In genomic region chr6:41818271-41819054, GRCh38 we compare ENCODE assay signal across 21 cellular contexts. TPM values are rescaled to one million over a fixed set of nuclear protein-coding genes. Genes with fewer than 3 reads are reported as not detected.
A peak's percentile ranks its signal among the peaks of the same experiment; 100 is the strongest.
DNase-seq lines count a peak whose midpoint lies in the region; ATAC-seq and TF ChIP-seq lines count a peak whose summit lies in the region.
"Had no signal": no experiment of that assay in that cellular context is flagged by ENCODE, and none has a peak within 500 bp of the region (broad histone marks: within the 10 kb centered on the region; RNA-seq: fewer than 3 reads in every experiment).

No MANE protein-coding gene starts in this region.

- no peaks in the 10 kb centered on the region for H3K79me1 ChIP-seq in IMR-90 (ENCODE audit: low read depth in 1 of 2, low read length in 2 of 2)

- TF ChIP-seq RAD21 in IMR-90 (IDR thresholded peaks at IDR 0.05; ENCODE audit: low read length), result no peak

- no peak for TF ChIP-seq CTCF in IMR-90 (conservative IDR thresholded peaks at IDR 0.05; ENCODE audit: low read depth, low read length)

- H2BK15ac ChIP-seq in IMR-90 (ENCODE audit: low read depth, low read length), result no peak overlapping the region

- intact Hi-C loops in IMR-90 (cut with micrococcal nuclease), result no loop called here

- H3K9me1 ChIP-seq in IMR-90 (ENCODE audit: insufficient read depth, low read length), result no peaks in the 10 kb centered on the region

- H3K4me2 ChIP-seq in IMR-90 (ENCODE audit: low read depth, low read length), result no peak overlapping the region
- H3K4me2 ChIP-seq: KMS-11 had no signal

- H3K56ac ChIP-seq in IMR-90 (ENCODE audit: extremely low read depth, insufficient read depth, low read length), result no peak overlapping the region

- WGBS in IMR-90 (ENCODE audit: extremely low coverage in 2 of 2, insufficient read length in 1 of 2), 2 experiments, result no CpG with 5 or more reads among the region's 4 CpGs

- no peak overlapping the region for H4K8ac ChIP-seq in IMR-90 (ENCODE audit: low read depth in 2 of 2, low read length in 2 of 2)

- no peak overlapping the region for H2BK120ac ChIP-seq in IMR-90 (ENCODE audit: low read depth, low read length)

- no peaks in the 10 kb centered on the region for H3K36me3 ChIP-seq in IMR-90 (ENCODE audit: control insufficient read depth, insufficient read depth, low read length)
- H3K36me3 ChIP-seq: sigmoid colon had no signal

- no peak overlapping the region for H4K91ac ChIP-seq in IMR-90 (ENCODE audit: insufficient read depth, low read depth, low read length)

- CTCF ChIA-PET in IMR-90 (lab: Yijun Ruan, JAX), result no interaction called here

- H3K14ac ChIP-seq in IMR-90 (replicated peaks; ENCODE audit: low read depth, low read length), result no peak overlapping the region

- no peak overlapping the region for H3K9ac ChIP-seq in IMR-90 (ENCODE audit: low read depth, low read length)
- H3K9ac ChIP-seq: KMS-11 had no signal

- ATAC-seq in IMR-90 (ENCODE audit: low read depth), result no peak
- no peak for ATAC-seq in GM21423 (IDR thresholded peaks at IDR 0.05; ENCODE audit: unreplicated experiment)
- ATAC-seq in HG03159 (IDR thresholded peaks at IDR 0.05; ENCODE audit: unreplicated experiment), result no peak
- ATAC-seq: stimulated activated memory B cell treated with anti-CD40 and anti-IgM and Interleukin-4, amounts not matched to agents 10 μg/mL and 1 μg/mL and 100 μg/mL, for 72 hours had no signal

- H3K9me3 ChIP-seq in IMR-90 (ENCODE audit: control insufficient read depth, insufficient read depth, low read length), result no peaks in the 10 kb centered on the region
- H3K9me3 ChIP-seq: sigmoid colon, thoracic aorta had no signal

- H2AFZ ChIP-seq in IMR-90 (replicated peaks; ENCODE audit: low read length, poor library complexity), result no peak overlapping the region

- H3K4me1 ChIP-seq in IMR-90 (ENCODE audit: control insufficient read depth, insufficient read depth, low read length), result no peaks in the 10 kb centered on the region
- H3K4me1 ChIP-seq: sigmoid colon had no signal

- H3K18ac ChIP-seq in IMR-90 (ENCODE audit: low read depth, low read length), result no peak overlapping the region

- DNase-seq in CMK (ENCODE audit: low read depth) (peak; percentile 24), IMR-90 (peak; percentile 31), RKO (ENCODE audit: low spot score) (peak; percentile 38), erythroblast (lab: John Stamatoyannopoulos, UW) (peak; percentile 68 to 85), NCI-H1930 (lab: John Stamatoyannopoulos, UW) (no peak)
- no peak for DNase-seq in activated CD8-positive, alpha-beta memory T cell treated with anti-CD3 and anti-CD28 coated beads, Interleukin-2, amount 50 U/mL, for 4 hours
- DNase-seq: activated CD4-positive, alpha-beta T cell treated with anti-CD3 and anti-CD28 coated beads, Interleukin-2, amount 50 U/mL, for 1 hour; activated gamma-delta T cell treated with Interleukin-2 at 50 U/mL for 16 hours; amniotic stem cell; CD4-positive, CD25-positive, alpha-beta regulatory T cell; DMS53; effector CD8-positive, alpha-beta T cell; NCI-H1436; sigmoid colon had no signal

- POLR2A ChIA-PET in IMR-90 (lab: Charles Lee; ENCODE audit: unreplicated experiment), result no interaction called here

- no peak overlapping the region for H3K27ac ChIP-seq in IMR-90 (ENCODE audit: insufficient read depth, low read length)
- H3K27ac ChIP-seq: KMS-11, sigmoid colon, thoracic aorta had no signal

- no peak overlapping the region for H2BK5ac ChIP-seq in IMR-90 (ENCODE audit: low read depth, low read length, poor library complexity, severe bottlenecking)

- H4K20me1 ChIP-seq in IMR-90 (ENCODE audit: insufficient read depth, low read length), result no peaks in the 10 kb centered on the region

- no peak overlapping the region for H4K5ac ChIP-seq in IMR-90 (ENCODE audit: low read depth, low read length)

- dilution Hi-C loops in IMR-90 (cut with HindIII; ENCODE audit: low sequenced_read_pairs, unreplicated experiment), result no loop called here

- no peak overlapping the region for H3K23ac ChIP-seq in IMR-90 (ENCODE audit: low read depth, low read length)

- no peak overlapping the region for H2AK9ac ChIP-seq in IMR-90 (replicated peaks; ENCODE audit: low read depth, low read length, poor library complexity)

- no peak overlapping the region for H2AK5ac ChIP-seq in IMR-90 (ENCODE audit: low read depth, low read length)

- no TSS peak for BruUV-seq in IMR-90 (replicated peaks; lab: Mats Ljungman, UMichigan)

- no peak overlapping the region for H2BK20ac ChIP-seq in IMR-90 (ENCODE audit: low read depth, low read length)

- no peaks in the 10 kb centered on the region for H3K27me3 ChIP-seq in IMR-90 (ENCODE audit: control insufficient read depth, insufficient read depth, low read length)
- H3K27me3 ChIP-seq: sigmoid colon had no signal

- in situ Hi-C loops in IMR-90 (cut with MboI; ENCODE audit: low sequenced_read_pairs), result no loop called here

- H3K4ac ChIP-seq in IMR-90 (ENCODE audit: low read depth, low read length), result no peak overlapping the region

- TF ChIP-seq POLR2A in IMR-90 (IDR thresholded peaks at IDR 0.05; ENCODE audit: low read depth, low read length) (no peak), erythroblast (IDR thresholded peaks at IDR 0.05; ENCODE audit: low read length) (no peak)

- no peak overlapping the region for H3K4me3 ChIP-seq in IMR-90 (ENCODE audit: insufficient read depth, low read depth, low read length)
- H3K4me3 ChIP-seq: lung, sigmoid colon, thoracic aorta had no signal

TF ChIP-seq in IMR-90, 13 proteins besides CTCF, POLR2A, EP300 and RAD21:
- TF ChIP-seq RCOR1 (IDR thresholded peaks at IDR 0.05; ENCODE audit: insufficient replicate concordance, low read length), result no peak
- TF ChIP-seq CEBPB (IDR thresholded peaks at IDR 0.05; ENCODE audit: low read depth, low read length), result no peak; the same call in 1 of the 2 replicates
- no peak for TF ChIP-seq SMC3 (IDR thresholded peaks at IDR 0.05; ENCODE audit: low read depth, low read length)
- no peak for TF ChIP-seq FOS (IDR thresholded peaks at IDR 0.05; ENCODE audit: low read depth, low read length)
- TF ChIP-seq, protein P1, sequence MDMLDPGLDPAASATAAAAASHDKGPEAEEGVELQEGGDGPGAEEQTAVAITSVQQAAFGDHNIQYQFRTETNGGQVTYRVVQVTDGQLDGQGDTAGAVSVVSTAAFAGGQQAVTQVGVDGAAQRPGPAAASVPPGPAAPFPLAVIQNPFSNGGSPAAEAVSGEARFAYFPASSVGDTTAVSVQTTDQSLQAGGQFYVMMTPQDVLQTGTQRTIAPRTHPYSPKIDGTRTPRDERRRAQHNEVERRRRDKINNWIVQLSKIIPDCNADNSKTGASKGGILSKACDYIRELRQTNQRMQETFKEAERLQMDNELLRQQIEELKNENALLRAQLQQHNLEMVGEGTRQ (IDR thresholded peaks at IDR 0.05; ENCODE audit: low read depth, low read length), result no peak
- no peak for TF ChIP-seq MXI1 (IDR thresholded peaks at IDR 0.05; ENCODE audit: borderline replicate concordance, low read depth, low read length)
- TF ChIP-seq RFX5 (IDR thresholded peaks at IDR 0.05; ENCODE audit: low read depth, low read length), result no peak
- TF ChIP-seq MAZ (IDR thresholded peaks at IDR 0.05; ENCODE audit: borderline replicate concordance, low read depth, low read length), result no peak
- TF ChIP-seq NFE2L2 (IDR thresholded peaks at IDR 0.05; ENCODE audit: low read depth, low read length), result no peak
- TF ChIP-seq MAFK (IDR thresholded peaks at IDR 0.05; ENCODE audit: low read depth, low read length), result no peak
- no peak for TF ChIP-seq CHD1 (IDR thresholded peaks at IDR 0.05; ENCODE audit: low read depth, low read length)
- TF ChIP-seq BHLHE40 (IDR thresholded peaks at IDR 0.05; ENCODE audit: low read depth, low read length), result no peak

RNA-seq across cellular contexts. Expression of gene TOMM6, which starts 31.0 kb away (rescaled TPM):
- 120 and 128 TPM in 2 replicates for total RNA-seq in IMR-90 (2012; rRNA removed)
- polyA plus RNA-seq in IMR-90 (2012; rRNA removed), result 204 and 227 TPM in 2 replicates
- 153 and 242 TPM in 2 replicates for polyA plus RNA-seq in IMR-90 (2012; cell fraction: cytosol; rRNA removed)
- polyA plus RNA-seq in IMR-90 (2012; cell fraction: nucleus; rRNA removed; ENCODE audit: low replicate concordance), result 16.5 and 124 TPM in 2 replicates

RNA-seq across cellular contexts. Expression of gene PRICKLE4, which starts 37.9 kb away (rescaled TPM):
- not detected in 2 replicates for total RNA-seq in IMR-90 (2012; rRNA removed)
- polyA plus RNA-seq in IMR-90 (2012; rRNA removed), result 0.72 and 0.99 TPM in 2 replicates
- polyA plus RNA-seq in IMR-90 (2012; cell fraction: cytosol; rRNA removed), result 0.24 and 0.64 TPM in 2 replicates
- 8.3 and 34.1 TPM in 2 replicates for polyA plus RNA-seq in IMR-90 (2012; cell fraction: nucleus; rRNA removed; ENCODE audit: low replicate concordance)
- total RNA-seq: CD4-positive, CD25-positive, alpha-beta regulatory T cell; osteoblast had no signal
- polyA plus RNA-seq: CD4-positive, CD25-positive, alpha-beta regulatory T cell had no signal

RNA-seq across cellular contexts. Expression of gene FRS3, which starts 38.8 kb away (rescaled TPM):
- total RNA-seq in IMR-90 (2012; rRNA removed), result 0.28 and 0.54 TPM in 2 replicates
- 3.8 and 4.3 TPM in 2 replicates for polyA plus RNA-seq in IMR-90 (2012; rRNA removed)
- 2.6 and 3.8 TPM in 2 replicates for polyA plus RNA-seq in IMR-90 (2012; cell fraction: cytosol; rRNA removed)
- 11.0 and 15.2 TPM in 2 replicates for polyA plus RNA-seq in IMR-90 (2012; cell fraction: nucleus; rRNA removed; ENCODE audit: low replicate concordance)

Comparison
In these comparisons a context has a peak if more than half of its experiments do, and no peak if none do; other contexts are left out.
1. DNase-seq: peak in CMK (single experiment), IMR-90 (single experiment), RKO (single experiment) and erythroblast (2 of 2); none in NCI-H1930 (0 of 2) and activated CD8-positive, alpha-beta memory T cell treated with anti-CD3 and anti-CD28 coated beads, Interleukin-2, amount 50 U/mL, for 4 hours (single experiment).